ENCODE assay signal across 1 cellular context in genomic region chr14:35747379-35747778, GRCh38.
TF ChIP-seq lines count a peak whose summit lies in the region.

No MANE protein-coding gene starts in this region.

TF ChIP-seq in HepG2, 621 proteins besides CTCF, POLR2A, EP300 and RAD21 (continued from another document):
- TF ChIP-seq ZGPAT (CRISPR knock-in tag; IDR thresholded peaks at IDR 0.05) = 0 out of 2 replicates have a peak, but pooled peaks have one; percentile 25
- no peak for TF ChIP-seq SOX13 (IDR thresholded peaks at IDR 0.05)
- peak; percentile 7 to 51; a peak in 1 of 4 replicates for TF ChIP-seq SOX13 (CRISPR knock-in tag; conservative IDR thresholded peaks at IDR 0.05 in 1 of 2, IDR thresholded peaks at IDR 0.05 in 1 of 2)
- TF ChIP-seq KDM3A (CRISPR knock-in tag; IDR thresholded peaks at IDR 0.05; ENCODE audit: low read depth) = no peak
- TF ChIP-seq PBX2 (CRISPR knock-in tag; IDR thresholded peaks at IDR 0.05) = no peak
- TF ChIP-seq SNRNP70 (IDR thresholded peaks at IDR 0.05; ENCODE audit: low read depth, low read length) = no peak
- no peak for TF ChIP-seq ZNF230 (CRISPR knock-in tag; IDR thresholded peaks at IDR 0.05)
- no peak for TF ChIP-seq JUN (CRISPR knock-in tag; IDR thresholded peaks at IDR 0.05)
- TF ChIP-seq HNF4A (CRISPR knock-in tag; IDR thresholded peaks at IDR 0.05) = 0 out of 2 replicates have a peak, but pooled peaks have one; percentile 13
- TF ChIP-seq ARID4A (CRISPR knock-in tag; IDR thresholded peaks at IDR 0.05; ENCODE audit: borderline replicate concordance) = no peak
- peak; percentile 80 for TF ChIP-seq TEAD3 (CRISPR knock-in tag; optimal IDR thresholded peaks at IDR 0.05; ENCODE audit: borderline replicate concordance)
- no peak; the same call in 1 of the 2 replicates for TF ChIP-seq ELF3 (CRISPR knock-in tag; IDR thresholded peaks at IDR 0.05)
- no peak for TF ChIP-seq TFE3 (CRISPR knock-in tag; IDR thresholded peaks at IDR 0.05)
- TF ChIP-seq BCL6 (CRISPR knock-in tag; IDR thresholded peaks at IDR 0.05) = peak; percentile 99
- no peak for TF ChIP-seq SOX6 (IDR thresholded peaks at IDR 0.05)
- no peak for TF ChIP-seq SOX6 (CRISPR knock-in tag; IDR thresholded peaks at IDR 0.05)
- TF ChIP-seq ZNF549 (CRISPR knock-in tag; IDR thresholded peaks at IDR 0.05) = no peak
- TF ChIP-seq FOXP1 (IDR thresholded peaks at IDR 0.05) = no peak
- no peak for TF ChIP-seq FOXP1 (CRISPR knock-in tag; IDR thresholded peaks at IDR 0.05)
- no peak for TF ChIP-seq ONECUT2 (CRISPR knock-in tag; IDR thresholded peaks at IDR 0.05)
- no peak for TF ChIP-seq KDM5B (CRISPR knock-in tag; IDR thresholded peaks at IDR 0.05; ENCODE audit: borderline replicate concordance)
- TF ChIP-seq MBNL3 (CRISPR knock-in tag; conservative IDR thresholded peaks at IDR 0.05) = no peak
- 0 out of 2 replicates have a peak, but pooled peaks have one; percentile 10 for TF ChIP-seq SP5 (CRISPR knock-in tag; IDR thresholded peaks at IDR 0.05; ENCODE audit: borderline replicate concordance, low read depth)
- TF ChIP-seq MLXIP (CRISPR knock-in tag; IDR thresholded peaks at IDR 0.05; ENCODE audit: borderline replicate concordance) = no peak
- TF ChIP-seq ELF4 (CRISPR knock-in tag; IDR thresholded peaks at IDR 0.05; ENCODE audit: borderline replicate concordance) = no peak
- no peak for TF ChIP-seq ZHX1 (CRISPR knock-in tag; IDR thresholded peaks at IDR 0.05; ENCODE audit: low read depth)
- TF ChIP-seq SRSF1 (optimal IDR thresholded peaks at IDR 0.05; ENCODE audit: low read depth, low read length) = no peak
- no peak for TF ChIP-seq EHMT2 (IDR thresholded peaks at IDR 0.05; ENCODE audit: borderline replicate concordance, low read depth, low read length)
- TF ChIP-seq SRSF9 (IDR thresholded peaks at IDR 0.05; ENCODE audit: borderline replicate concordance, insufficient read depth, low read depth, low read length, poor library complexity, severe bottlenecking) = no peak
- TF ChIP-seq POGK (CRISPR knock-in tag; conservative IDR thresholded peaks at IDR 0.05) = no peak
- TF ChIP-seq SMAD9 (CRISPR knock-in tag; IDR thresholded peaks at IDR 0.05) = no peak
- 0 out of 2 replicates have a peak, but pooled peaks have one; percentile 20 for TF ChIP-seq ZNF513 (CRISPR knock-in tag; conservative IDR thresholded peaks at IDR 0.05)
- TF ChIP-seq ZNF232 (CRISPR knock-in tag; IDR thresholded peaks at IDR 0.05; ENCODE audit: borderline replicate concordance) = 0 out of 2 replicates have a peak, but pooled peaks have one; percentile 32
- no peak for TF ChIP-seq ATF1 (CRISPR knock-in tag; IDR thresholded peaks at IDR 0.05)
- no peak for TF ChIP-seq TAF1 (CRISPR knock-in tag; IDR thresholded peaks at IDR 0.05)
- no peak for TF ChIP-seq FOXO1 (CRISPR knock-in tag; IDR thresholded peaks at IDR 0.05)
- no peak for TF ChIP-seq KLF9 (CRISPR knock-in tag; IDR thresholded peaks at IDR 0.05; ENCODE audit: low read depth)
- TF ChIP-seq SALL2 (CRISPR knock-in tag; IDR thresholded peaks at IDR 0.05) = no peak
- no peak for TF ChIP-seq MLLT10 (CRISPR knock-in tag; IDR thresholded peaks at IDR 0.05)
TF ChIP-seq in HepG2: peak in this region for 11.
